ENCODE assay signal across 8 cellular contexts in genomic region chr3:11029948-11030347, GRCh38. TPM values are rescaled to one million over a fixed set of nuclear protein-coding genes. Genes with fewer than 3 reads are reported as not detected.
"Had no signal": no experiment of that assay in that cellular context is flagged by ENCODE, and none has a peak within 500 bp of the region (broad histone marks: within the 10 kb centered on the region; RNA-seq: fewer than 3 reads in every experiment).

No MANE protein-coding gene starts in this region.

- H3K4me2 ChIP-seq: KMS-11 had no signal

- H3K9ac ChIP-seq: KMS-11 had no signal

- FAIRE-seq: HTR-8/SVneo had no signal

- H3K27ac ChIP-seq: HL-60, KMS-11 had no signal

- DNase-seq: KBM-7, KG1 had no signal

RNA-seq across cellular contexts. Expression of gene SLC6A1, which starts 37.4 kb away (rescaled TPM):
- total RNA-seq: HT-29, HT1080 had no signal
- polyA plus RNA-seq: IgD-negative memory B cell had no signal
